15 cellular contexts compared by ENCODE assay signal in the genomic region with DNA sequence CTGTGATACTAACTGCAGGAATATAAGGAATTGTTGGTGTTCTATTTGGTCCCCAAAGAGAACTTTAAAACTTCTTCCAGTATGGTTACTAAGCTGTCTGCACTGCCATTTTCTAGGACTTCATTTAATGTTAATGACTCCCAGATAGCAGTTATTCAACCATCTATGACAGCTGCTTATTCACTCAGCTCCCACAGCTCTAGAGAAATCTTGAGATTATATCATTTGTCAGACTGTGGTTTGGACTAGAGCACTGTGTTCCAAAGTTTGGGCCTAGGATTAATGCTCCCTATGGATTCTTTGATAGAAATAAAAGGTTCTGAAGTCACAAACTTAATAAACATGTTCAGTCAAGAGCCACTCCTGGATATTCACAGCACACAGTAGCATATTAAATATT.
DNase-seq lines count a peak whose midpoint lies in the region; ATAC-seq and TF ChIP-seq lines count a peak whose summit lies in the region.
"Had no signal": no experiment of that assay in that cellular context is flagged by ENCODE, and none has a peak within 500 bp of the region (broad histone marks: within the 10 kb centered on the region; RNA-seq: fewer than 3 reads in every experiment).

No MANE protein-coding gene starts in this region.

- intact Hi-C loops in PC-3 (cut with micrococcal nuclease) = no loop called here

- no peaks in the 10 kb centered on the region for H3K27me3 ChIP-seq in PC-3 (ENCODE audit: low read length)
- H3K27me3 ChIP-seq: BLaER1 had no signal

- peak; percentile 52 for DNase-seq in LHCN-M2 (ENCODE audit: low read depth)
- DNase-seq in astrocyte of the hippocampus (ENCODE audit: low read depth, low spot score) = peak; percentile 26
- DNase-seq in kidney tubule cell (ENCODE audit: low spot score) = peak; percentile 20
- DNase-seq in stromal cell of bone marrow (ENCODE audit: low read depth) = peak; percentile 21
- no peak for DNase-seq in PC-3
- DNase-seq: 8988T; CD4-positive, alpha-beta memory T cell; DMS153; DMS79; GDM1; GM23248 had no signal

- H3K27ac ChIP-seq in PC-3 (ENCODE audit: low read length) = no peak overlapping the region
- H3K27ac ChIP-seq: BLaER1, GM23248 had no signal

- H4K20me1 ChIP-seq in PC-3 (ENCODE audit: low read length) = no peaks in the 10 kb centered on the region
- H4K20me1 ChIP-seq: BLaER1 had no signal

- no peak for TF ChIP-seq CTCF in PC-3 (conservative IDR thresholded peaks at IDR 0.05; ENCODE audit: low read depth, low read length)

- H3K9me3 ChIP-seq in PC-3 (ENCODE audit: low read length) = no peaks in the 10 kb centered on the region
- H3K9me3 ChIP-seq: HAP-1 had no signal

- no peaks in the 10 kb centered on the region for H3K9me2 ChIP-seq in PC-3 (replicated peaks; ENCODE audit: low read length)

- H3K4me3 ChIP-seq in PC-3 (ENCODE audit: low read length) = no peak overlapping the region
- H3K4me3 ChIP-seq: BLaER1, GM23248, HAP-1 had no signal

- H3K9ac ChIP-seq in PC-3 (ENCODE audit: low read length) = no peak overlapping the region
- H3K9ac ChIP-seq: BLaER1, GM23248 had no signal

- H3K4me2 ChIP-seq in PC-3 (ENCODE audit: low read length) = no peak overlapping the region
- H3K4me2 ChIP-seq: BLaER1 had no signal

- CTCF ChIA-PET in PC-3 (lab: Charles Lee) = no interaction called here

- POLR2A ChIA-PET in PC-3 (lab: Charles Lee; ENCODE audit: unreplicated experiment) = no interaction called here

- H3K4me1 ChIP-seq in PC-3 (ENCODE audit: insufficient read depth, low read length) = no peaks in the 10 kb centered on the region

- no peaks in the 10 kb centered on the region for H3F3A ChIP-seq in PC-3 (ENCODE audit: low read length, unreplicated experiment)

- H3K36me3 ChIP-seq in PC-3 (ENCODE audit: low read depth, low read length) = peaks cover 5% of the 10 kb centered on the region
- H3K36me3 ChIP-seq: BLaER1, HAP-1 had no signal

- no peak overlapping the region for H2AFZ ChIP-seq in PC-3 (ENCODE audit: low read length)
- H2AFZ ChIP-seq: GM23248 had no signal

- H3K79me2 ChIP-seq in PC-3 (ENCODE audit: low read length) = no peaks in the 10 kb centered on the region

- no TSS peak for BruUV-seq in PC-3 (replicated peaks; lab: Mats Ljungman, UMichigan)

- no peak for ATAC-seq in HG03095 (IDR thresholded peaks at IDR 0.05; ENCODE audit: unreplicated experiment)
- no peak for ATAC-seq in GM18870 (IDR thresholded peaks at IDR 0.05; ENCODE audit: unreplicated experiment)
- ATAC-seq in PC-3 = no peak
